ENCODE assay signal across 1 cellular context in the genomic region with DNA sequence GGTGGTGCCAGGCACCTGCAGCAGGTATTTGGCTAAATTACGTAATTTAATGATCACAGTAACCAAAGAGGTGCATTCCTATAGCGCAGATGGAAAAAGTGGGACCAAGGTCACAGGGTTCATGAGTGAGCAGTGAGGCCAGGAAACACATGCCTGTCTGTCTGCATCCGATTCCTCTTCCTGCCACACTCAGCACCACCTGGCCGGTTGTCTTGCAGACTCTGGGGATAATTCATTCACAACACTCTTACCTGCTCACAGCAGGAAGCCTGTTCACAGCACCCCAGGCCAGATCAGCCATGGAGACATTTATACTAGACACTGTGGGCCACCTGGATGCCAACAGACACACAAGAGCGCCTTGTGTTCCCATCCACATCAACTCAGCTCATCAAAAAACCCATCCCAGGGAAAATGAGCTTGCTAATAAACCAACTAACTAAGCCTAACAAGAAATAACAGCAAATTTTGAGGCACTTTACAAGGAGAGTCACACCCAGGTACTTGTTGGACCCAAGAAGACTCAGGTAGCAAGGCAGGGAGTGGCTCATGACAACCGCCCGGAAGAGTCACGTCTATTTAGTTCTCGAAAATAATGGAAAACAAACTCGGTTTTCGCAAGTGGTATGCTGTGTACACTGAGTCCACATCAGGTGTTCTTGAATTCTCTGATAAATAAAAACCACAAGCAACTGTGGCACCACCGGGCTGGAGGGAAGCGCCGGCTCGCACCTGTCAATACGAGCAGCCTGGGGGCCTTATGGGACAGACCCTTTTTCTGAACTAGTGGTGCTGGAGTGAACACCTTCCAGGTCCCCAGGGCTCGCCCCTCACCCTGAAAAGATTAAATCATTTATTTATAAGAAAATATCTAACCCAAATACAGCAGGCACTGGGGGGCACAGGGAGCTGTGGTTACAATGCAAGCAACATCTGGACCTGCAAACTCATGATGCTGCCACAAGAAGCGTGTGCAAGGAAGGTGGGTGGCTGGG.
TF ChIP-seq lines count a peak whose summit lies in the region.

No MANE protein-coding gene starts in this region.

TF ChIP-seq in GM23338, 12 proteins besides CTCF, POLR2A, EP300 and RAD21:
- TF ChIP-seq, protein P1, sequence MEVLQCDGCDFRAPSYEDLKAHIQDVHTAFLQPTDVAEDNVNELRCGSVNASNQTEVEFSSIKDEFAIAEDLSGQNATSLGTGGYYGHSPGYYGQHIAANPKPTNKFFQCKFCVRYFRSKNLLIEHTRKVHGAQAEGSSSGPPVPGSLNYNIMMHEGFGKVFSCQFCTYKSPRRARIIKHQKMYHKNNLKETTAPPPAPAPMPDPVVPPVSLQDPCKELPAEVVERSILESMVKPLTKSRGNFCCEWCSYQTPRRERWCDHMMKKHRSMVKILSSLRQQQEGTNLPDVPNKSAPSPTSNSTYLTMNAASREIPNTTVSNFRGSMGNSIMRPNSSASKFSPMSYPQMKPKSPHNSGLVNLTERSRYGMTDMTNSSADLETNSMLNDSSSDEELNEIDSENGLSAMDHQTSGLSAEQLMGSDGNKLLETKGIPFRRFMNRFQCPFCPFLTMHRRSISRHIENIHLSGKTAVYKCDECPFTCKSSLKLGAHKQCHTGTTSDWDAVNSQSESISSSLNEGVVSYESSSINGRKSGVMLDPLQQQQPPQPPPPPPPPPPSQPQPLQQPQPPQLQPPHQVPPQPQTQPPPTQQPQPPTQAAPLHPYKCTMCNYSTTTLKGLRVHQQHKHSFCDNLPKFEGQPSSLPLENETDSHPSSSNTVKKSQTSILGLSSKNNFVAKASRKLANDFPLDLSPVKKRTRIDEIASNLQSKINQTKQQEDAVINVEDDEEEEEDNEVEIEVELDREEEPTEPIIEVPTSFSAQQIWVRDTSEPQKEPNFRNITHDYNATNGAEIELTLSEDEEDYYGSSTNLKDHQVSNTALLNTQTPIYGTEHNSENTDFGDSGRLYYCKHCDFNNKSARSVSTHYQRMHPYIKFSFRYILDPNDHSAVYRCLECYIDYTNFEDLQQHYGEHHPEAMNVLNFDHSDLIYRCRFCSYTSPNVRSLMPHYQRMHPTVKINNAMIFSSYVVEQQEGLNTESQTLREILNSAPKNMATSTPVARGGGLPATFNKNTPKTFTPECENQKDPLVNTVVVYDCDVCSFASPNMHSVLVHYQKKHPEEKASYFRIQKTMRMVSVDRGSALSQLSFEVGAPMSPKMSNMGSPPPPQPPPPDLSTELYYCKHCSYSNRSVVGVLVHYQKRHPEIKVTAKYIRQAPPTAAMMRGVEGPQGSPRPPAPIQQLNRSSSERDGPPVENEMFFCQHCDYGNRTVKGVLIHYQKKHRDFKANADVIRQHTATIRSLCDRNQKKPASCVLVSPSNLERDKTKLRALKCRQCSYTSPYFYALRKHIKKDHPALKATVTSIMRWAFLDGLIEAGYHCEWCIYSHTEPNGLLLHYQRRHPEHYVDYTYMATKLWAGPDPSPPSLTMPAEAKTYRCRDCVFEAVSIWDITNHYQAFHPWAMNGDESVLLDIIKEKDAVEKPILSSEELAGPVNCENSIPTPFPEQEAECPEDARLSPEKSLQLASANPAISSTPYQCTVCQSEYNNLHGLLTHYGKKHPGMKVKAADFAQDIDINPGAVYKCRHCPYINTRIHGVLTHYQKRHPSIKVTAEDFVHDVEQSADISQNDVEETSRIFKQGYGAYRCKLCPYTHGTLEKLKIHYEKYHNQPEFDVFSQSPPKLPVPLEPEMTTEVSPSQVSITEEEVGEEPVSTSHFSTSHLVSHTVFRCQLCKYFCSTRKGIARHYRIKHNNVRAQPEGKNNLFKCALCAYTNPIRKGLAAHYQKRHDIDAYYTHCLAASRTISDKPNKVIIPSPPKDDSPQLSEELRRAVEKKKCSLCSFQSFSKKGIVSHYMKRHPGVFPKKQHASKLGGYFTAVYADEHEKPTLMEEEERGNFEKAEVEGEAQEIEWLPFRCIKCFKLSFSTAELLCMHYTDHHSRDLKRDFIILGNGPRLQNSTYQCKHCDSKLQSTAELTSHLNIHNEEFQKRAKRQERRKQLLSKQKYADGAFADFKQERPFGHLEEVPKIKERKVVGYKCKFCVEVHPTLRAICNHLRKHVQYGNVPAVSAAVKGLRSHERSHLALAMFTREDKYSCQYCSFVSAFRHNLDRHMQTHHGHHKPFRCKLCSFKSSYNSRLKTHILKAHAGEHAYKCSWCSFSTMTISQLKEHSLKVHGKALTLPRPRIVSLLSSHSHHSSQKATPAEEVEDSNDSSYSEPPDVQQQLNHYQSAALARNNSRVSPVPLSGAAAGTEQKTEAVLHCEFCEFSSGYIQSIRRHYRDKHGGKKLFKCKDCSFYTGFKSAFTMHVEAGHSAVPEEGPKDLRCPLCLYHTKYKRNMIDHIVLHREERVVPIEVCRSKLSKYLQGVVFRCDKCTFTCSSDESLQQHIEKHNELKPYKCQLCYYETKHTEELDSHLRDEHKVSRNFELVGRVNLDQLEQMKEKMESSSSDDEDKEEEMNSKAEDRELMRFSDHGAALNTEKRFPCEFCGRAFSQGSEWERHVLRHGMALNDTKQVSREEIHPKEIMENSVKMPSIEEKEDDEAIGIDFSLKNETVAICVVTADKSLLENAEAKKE (CRISPR knock-in tag; IDR thresholded peaks at IDR 0.05) = no peak
- no peak for TF ChIP-seq EZH2phosphoT487 (IDR thresholded peaks at IDR 0.05; ENCODE audit: unreplicated experiment)
